8 cellular contexts compared by ENCODE assay signal in genomic region chr6:146914563-146915483, GRCh38.
DNase-seq lines count a peak whose midpoint lies in the region; TF ChIP-seq lines count a peak whose summit lies in the region.

No MANE protein-coding gene starts in this region.

- no peak overlapping the region for H2BK120ac ChIP-seq in H9 (ENCODE audit: low read depth, low read length, poor library complexity, severe bottlenecking)

- H3K9me2 ChIP-seq in SK-N-SH = no peaks in the 10 kb centered on the region

- H3K23me2 ChIP-seq in H9 (ENCODE audit: insufficient read length, low read depth, low read length, poor library complexity, severe bottlenecking) = no peaks in the 10 kb centered on the region

- H4K20me1 ChIP-seq in H9 (ENCODE audit: control insufficient read depth, insufficient read depth, insufficient read length) (no peaks in the 10 kb centered on the region), SK-N-SH (ENCODE audit: insufficient read depth) (no peaks in the 10 kb centered on the region)

- H2BK5ac ChIP-seq in H9 (ENCODE audit: insufficient read length, low read length) = no peak overlapping the region

- no peak overlapping the region for H3K4me2 ChIP-seq in H9 (ENCODE audit: insufficient read depth, insufficient read length, low read length)
- H3K4me2 ChIP-seq in SK-N-SH = peak overlapping the region; percentile 88

- no peak overlapping the region for H2BK20ac ChIP-seq in H9 (ENCODE audit: low read depth, low read length, poor library complexity, severe bottlenecking)

- H3K36me3 Mint-ChIP-seq in H9 (ENCODE audit: insufficient read depth in 1 of 3, low read depth in 3 of 3) = no peaks in the 10 kb centered on the region

- peaks cover 36% of the 10 kb centered on the region for H3F3A ChIP-seq in SK-N-SH (replicated peaks; ENCODE audit: insufficient read depth)

- no peak overlapping the region for H2BK15ac ChIP-seq in H9 (ENCODE audit: low read depth, low read length)

- H3K36me3 ChIP-seq in SK-N-SH (replicated peaks in 1 of 2; ENCODE audit: control insufficient read depth in 1 of 2, insufficient read depth in 2 of 2, low read length in 1 of 2) (no peaks in the 10 kb centered on the region), rectal smooth muscle tissue (ENCODE audit: control insufficient read depth, insufficient read depth, low read length) (no peaks in the 10 kb centered on the region), WERI-Rb-1 (no peaks in the 10 kb centered on the region)

- H4K5ac ChIP-seq in H9 (ENCODE audit: insufficient read length, low read depth, low read length) = no peak overlapping the region

- H3K56ac ChIP-seq in H9 (ENCODE audit: insufficient read length, low read depth, low read length) = no peak overlapping the region

- H3K9ac ChIP-seq in H9 (ENCODE audit: extremely low read depth, insufficient read length, low read length) (no peak overlapping the region), SK-N-SH (peak overlapping the region; percentile 99), rectal smooth muscle tissue (ENCODE audit: low read length) (no peak overlapping the region)

- POLR2A ChIA-PET in SK-N-SH (lab: Yijun Ruan, JAX) = interaction anchor here (0.5 kb wide), 1 partner anchor 197 kb away, joined by 3 read pairs; no protein-coding TSS in a partner anchor

- peaks cover 8% of the 10 kb centered on the region for H3K4me1 ChIP-seq in H9 (ENCODE audit: insufficient read depth, low read length)
- peaks cover 19 to 21% of the 10 kb centered on the region in 2 experiments; a peak in 3 of 4 replicates for H3K4me1 ChIP-seq in SK-N-SH (ENCODE audit: control insufficient read depth in 1 of 2, insufficient read depth in 2 of 2, low read depth in 1 of 2, low read length in 1 of 2)
- peaks cover 19% of the 10 kb centered on the region for H3K4me1 ChIP-seq in rectal smooth muscle tissue (ENCODE audit: control insufficient read depth, insufficient read depth, low read length)

- H3K9me3 Mint-ChIP-seq in H9 = no peaks in the 10 kb centered on the region

- H3K27ac ChIP-seq in H9 (ENCODE audit: insufficient read length, low read depth, low read length) (no peak overlapping the region), SK-N-SH (ENCODE audit: low read depth in 2 of 2, low read length in 1 of 2) (peak overlapping the region; percentile 97 to 100), rectal smooth muscle tissue (ENCODE audit: low read depth, low read length) (peak overlapping the region; percentile 76), WERI-Rb-1 (no peak overlapping the region)

- DNase-seq in H9 (no peak), SK-N-SH (peak; percentile 8), fibroblast of villous mesenchyme (ENCODE audit: low read depth) (peak; percentile 98), WERI-Rb-1 (no peak), retina (no peak), DMS153 treated with DMSO at 0.1 percent for 48 hours (lab: John Stamatoyannopoulos, UW; ENCODE audit: unreplicated experiment) (no peak)
- no peak for DNase-seq in stimulated activated naive CD4-positive, alpha-beta T cell (lab: John Stamatoyannopoulos, UW)

- TF ChIP-seq CTCF in H9 (conservative IDR thresholded peaks at IDR 0.05) = no peak
- no peak for TF ChIP-seq CTCF in SK-N-SH (IDR thresholded peaks at IDR 0.05)
- TF ChIP-seq CTCF in fibroblast of villous mesenchyme (IDR thresholded peaks at IDR 0.05; ENCODE audit: insufficient read depth, low read depth, low read length) = no peak
- TF ChIP-seq CTCF in WERI-Rb-1 (IDR thresholded peaks at IDR 0.05; ENCODE audit: low read depth, low read length) = no peak

- H3K4me3 Mint-ChIP-seq in H9 = no peak overlapping the region

- H3K9me3 ChIP-seq in H9 (ENCODE audit: control insufficient read depth, low read depth, low read length) (no peaks in the 10 kb centered on the region), SK-N-SH (no peaks in the 10 kb centered on the region), WERI-Rb-1 (ENCODE audit: severe bottlenecking) (no peaks in the 10 kb centered on the region)

- WGBS in H9 (ENCODE audit: extremely low coverage, insufficient read length, low lambda C conversion rate) = no CpG with 5 or more reads among the region's 8 CpGs
- WGBS in SK-N-SH (ENCODE audit: low lambda C conversion rate) = 5% methylated on average over 8 of the region's 8 CpGs

- no peaks in the 10 kb centered on the region for H3K79me1 ChIP-seq in H9 (ENCODE audit: insufficient read depth, low read depth, low read length, poor library complexity, severe bottlenecking)

- H3K4me1 Mint-ChIP-seq in H9 = peaks cover 15 to 24% of the 10 kb centered on the region in 2 experiments

- CTCF ChIA-PET in SK-N-SH (lab: Yijun Ruan, JAX) = interaction anchor here (0.6 to 1.4 kb wide), 2 partner anchors 54 to 1644 kb away, joined by 3 to 4 read pairs; no protein-coding TSS in a partner anchor

- H3K4me3 ChIP-seq in SK-N-SH (ENCODE audit: low read depth in 2 of 2, low read length in 1 of 2) (peak overlapping the region; percentile 28 to 59; a peak in 3 of 4 replicates), fibroblast of villous mesenchyme (ENCODE audit: low read depth, low read length) (peak overlapping the region; percentile 42), rectal smooth muscle tissue (ENCODE audit: low read length) (peak overlapping the region; percentile 46), WERI-Rb-1 (ENCODE audit: low read depth, low read length) (no peak overlapping the region)

- peak overlapping the region; percentile 16 for H2BK12ac ChIP-seq in H9 (ENCODE audit: insufficient read length, low read depth, low read length)

- peak overlapping the region; percentile 64 for H3T11ph ChIP-seq in H9 (ENCODE audit: low read length)

- H3K27me3 ChIP-seq in H9 (ENCODE audit: insufficient read depth, low read length) (no peaks in the 10 kb centered on the region), SK-N-SH (ENCODE audit: insufficient read depth) (no peaks in the 10 kb centered on the region), rectal smooth muscle tissue (ENCODE audit: control insufficient read depth, insufficient read depth, low read length) (no peaks in the 10 kb centered on the region), WERI-Rb-1 (ENCODE audit: insufficient read depth, low read depth, severe bottlenecking) (no peaks in the 10 kb centered on the region)

- no peak overlapping the region for H4K8ac ChIP-seq in H9 (replicated peaks; ENCODE audit: insufficient read length, low read depth, low read length)

- no peaks in the 10 kb centered on the region for H3K27me3 Mint-ChIP-seq in H9 (ENCODE audit: low read depth)

- no peaks in the 10 kb centered on the region for H3K79me2 ChIP-seq in H9 (ENCODE audit: insufficient read depth, low read length)
- H3K79me2 ChIP-seq in SK-N-SH (ENCODE audit: insufficient read depth) = peaks cover 7% of the 10 kb centered on the region; the same call in 1 of the 2 replicates

- H3K14ac ChIP-seq in H9 (ENCODE audit: insufficient read depth, low read length) = no peak overlapping the region

- peak overlapping the region in 1 of 3 experiments; percentile 60; a peak in 2 of 7 replicates for H3K27ac Mint-ChIP-seq in H9

- no peak overlapping the region; the same call in 1 of the 2 replicates for H3K4ac ChIP-seq in H9 (ENCODE audit: low read depth, low read length)

- peak; percentile 44 to 95; a peak in 3 of 4 replicates for TF ChIP-seq EP300 in SK-N-SH (IDR thresholded peaks at IDR 0.05; ENCODE audit: borderline replicate concordance in 1 of 2, low read depth in 1 of 2, low read length in 1 of 2)

- no peak overlapping the region for H3K23ac ChIP-seq in H9 (ENCODE audit: insufficient read length, low read depth, low read length)

- no peak for TF ChIP-seq RAD21 in SK-N-SH (IDR thresholded peaks at IDR 0.05; ENCODE audit: low read length)

- H2AFZ ChIP-seq in H9 (ENCODE audit: low read length) (no peak overlapping the region), SK-N-SH (ENCODE audit: low read depth) (peak overlapping the region; percentile 40; the same call in 1 of the 2 replicates)

- no peak overlapping the region for H2AK5ac ChIP-seq in H9 (ENCODE audit: insufficient read length, low read length)

- no peak overlapping the region for H4K91ac ChIP-seq in H9 (ENCODE audit: insufficient read length, low read depth, low read length)

- H3K18ac ChIP-seq in H9 (ENCODE audit: insufficient read length, low read depth, low read length) = peak overlapping the region; percentile 18

TF ChIP-seq in SK-N-SH, 30 proteins besides CTCF, POLR2A, EP300 and RAD21 (continues in another document):
- TF ChIP-seq POLR2AphosphoS5 (IDR thresholded peaks at IDR 0.05; ENCODE audit: low read depth, low read length) = peak; percentile 70
- TF ChIP-seq REST (IDR thresholded peaks at IDR 0.05; ENCODE audit: low read depth, low read length) = no peak
- peak; percentile 89 for TF ChIP-seq PBX3 (IDR thresholded peaks at IDR 0.05)
- TF ChIP-seq YY1 (IDR thresholded peaks at IDR 0.05; ENCODE audit: low read depth) = no peak

Comparison
In these comparisons a context has a peak if more than half of its experiments do, and no peak if none do; other contexts are left out.
1. DNase-seq: peak in SK-N-SH (single experiment) and fibroblast of villous mesenchyme (single experiment); none in H9 (single experiment), WERI-Rb-1 (single experiment), retina (single experiment), DMS153 treated with DMSO at 0.1 percent for 48 hours (single experiment) and stimulated activated naive CD4-positive, alpha-beta T cell (0 of 6).
2. H3K27ac ChIP-seq: peak in SK-N-SH (2 of 2) and rectal smooth muscle tissue (single experiment); none in H9 (single experiment) and WERI-Rb-1 (single experiment).